1 cellular context compared by ENCODE assay signal in the genomic region with DNA sequence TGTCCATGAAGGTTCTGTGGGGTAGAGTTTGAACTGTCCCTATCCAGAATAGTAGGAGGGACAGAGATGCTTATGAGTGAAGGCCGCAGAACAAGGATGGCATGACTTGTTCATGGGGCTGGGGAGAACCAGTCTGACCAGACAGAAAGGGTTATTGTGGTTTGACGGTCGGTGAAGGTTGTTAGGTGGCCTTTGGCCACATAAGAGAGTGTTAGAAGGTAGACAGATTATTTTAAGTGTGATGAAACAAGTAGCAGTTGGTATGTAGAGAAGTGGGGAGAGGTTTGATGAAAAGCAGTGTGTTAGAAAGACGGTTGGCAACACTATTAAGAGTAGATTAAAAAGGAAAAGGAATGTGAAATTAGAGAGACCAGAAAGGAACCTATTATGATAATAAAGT.
TF ChIP-seq lines count a peak whose summit lies in the region.

No MANE protein-coding gene starts in this region.

TF ChIP-seq in H1, 55 proteins besides CTCF, POLR2A, EP300 and RAD21 (continued from another document):
- TF ChIP-seq, protein P1, sequence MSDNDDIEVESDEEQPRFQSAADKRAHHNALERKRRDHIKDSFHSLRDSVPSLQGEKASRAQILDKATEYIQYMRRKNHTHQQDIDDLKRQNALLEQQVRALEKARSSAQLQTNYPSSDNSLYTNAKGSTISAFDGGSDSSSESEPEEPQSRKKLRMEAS (IDR thresholded peaks at IDR 0.05), result no peak
- TF ChIP-seq TCF12 (IDR thresholded peaks at IDR 0.05; ENCODE audit: low read depth, low read length) (no peak), RFX5 (IDR thresholded peaks at IDR 0.05; ENCODE audit: borderline replicate concordance, low read depth, low read length) (no peak), KDM4A (IDR thresholded peaks at IDR 0.05; ENCODE audit: low read depth, low read length, severe bottlenecking) (no peak), PHF8 (conservative IDR thresholded peaks at IDR 0.05; ENCODE audit: low read depth, low read length) (no peak), CHD1 (IDR thresholded peaks at IDR 0.05; ENCODE audit: low read depth, low read length) (no peak), GTF2F1 (IDR thresholded peaks at IDR 0.05; ENCODE audit: borderline replicate concordance, low read depth, low read length) (no peak), EZH2 (IDR thresholded peaks at IDR 0.05; ENCODE audit: low read depth, low read length, severe bottlenecking) (no peak), YY1 (IDR thresholded peaks at IDR 0.05; ENCODE audit: low read depth, low read length) (no peak), BCL11A (IDR thresholded peaks at IDR 0.05; ENCODE audit: low read depth in 2 of 2, low read length in 2 of 2) (no peak), SIRT6 (IDR thresholded peaks at IDR 0.05; ENCODE audit: low read length) (no peak), CTBP2 (IDR thresholded peaks at IDR 0.05; ENCODE audit: borderline replicate concordance, insufficient read depth, insufficient read length, low read length) (no peak)
- TF ChIP-seq, protein P2, sequence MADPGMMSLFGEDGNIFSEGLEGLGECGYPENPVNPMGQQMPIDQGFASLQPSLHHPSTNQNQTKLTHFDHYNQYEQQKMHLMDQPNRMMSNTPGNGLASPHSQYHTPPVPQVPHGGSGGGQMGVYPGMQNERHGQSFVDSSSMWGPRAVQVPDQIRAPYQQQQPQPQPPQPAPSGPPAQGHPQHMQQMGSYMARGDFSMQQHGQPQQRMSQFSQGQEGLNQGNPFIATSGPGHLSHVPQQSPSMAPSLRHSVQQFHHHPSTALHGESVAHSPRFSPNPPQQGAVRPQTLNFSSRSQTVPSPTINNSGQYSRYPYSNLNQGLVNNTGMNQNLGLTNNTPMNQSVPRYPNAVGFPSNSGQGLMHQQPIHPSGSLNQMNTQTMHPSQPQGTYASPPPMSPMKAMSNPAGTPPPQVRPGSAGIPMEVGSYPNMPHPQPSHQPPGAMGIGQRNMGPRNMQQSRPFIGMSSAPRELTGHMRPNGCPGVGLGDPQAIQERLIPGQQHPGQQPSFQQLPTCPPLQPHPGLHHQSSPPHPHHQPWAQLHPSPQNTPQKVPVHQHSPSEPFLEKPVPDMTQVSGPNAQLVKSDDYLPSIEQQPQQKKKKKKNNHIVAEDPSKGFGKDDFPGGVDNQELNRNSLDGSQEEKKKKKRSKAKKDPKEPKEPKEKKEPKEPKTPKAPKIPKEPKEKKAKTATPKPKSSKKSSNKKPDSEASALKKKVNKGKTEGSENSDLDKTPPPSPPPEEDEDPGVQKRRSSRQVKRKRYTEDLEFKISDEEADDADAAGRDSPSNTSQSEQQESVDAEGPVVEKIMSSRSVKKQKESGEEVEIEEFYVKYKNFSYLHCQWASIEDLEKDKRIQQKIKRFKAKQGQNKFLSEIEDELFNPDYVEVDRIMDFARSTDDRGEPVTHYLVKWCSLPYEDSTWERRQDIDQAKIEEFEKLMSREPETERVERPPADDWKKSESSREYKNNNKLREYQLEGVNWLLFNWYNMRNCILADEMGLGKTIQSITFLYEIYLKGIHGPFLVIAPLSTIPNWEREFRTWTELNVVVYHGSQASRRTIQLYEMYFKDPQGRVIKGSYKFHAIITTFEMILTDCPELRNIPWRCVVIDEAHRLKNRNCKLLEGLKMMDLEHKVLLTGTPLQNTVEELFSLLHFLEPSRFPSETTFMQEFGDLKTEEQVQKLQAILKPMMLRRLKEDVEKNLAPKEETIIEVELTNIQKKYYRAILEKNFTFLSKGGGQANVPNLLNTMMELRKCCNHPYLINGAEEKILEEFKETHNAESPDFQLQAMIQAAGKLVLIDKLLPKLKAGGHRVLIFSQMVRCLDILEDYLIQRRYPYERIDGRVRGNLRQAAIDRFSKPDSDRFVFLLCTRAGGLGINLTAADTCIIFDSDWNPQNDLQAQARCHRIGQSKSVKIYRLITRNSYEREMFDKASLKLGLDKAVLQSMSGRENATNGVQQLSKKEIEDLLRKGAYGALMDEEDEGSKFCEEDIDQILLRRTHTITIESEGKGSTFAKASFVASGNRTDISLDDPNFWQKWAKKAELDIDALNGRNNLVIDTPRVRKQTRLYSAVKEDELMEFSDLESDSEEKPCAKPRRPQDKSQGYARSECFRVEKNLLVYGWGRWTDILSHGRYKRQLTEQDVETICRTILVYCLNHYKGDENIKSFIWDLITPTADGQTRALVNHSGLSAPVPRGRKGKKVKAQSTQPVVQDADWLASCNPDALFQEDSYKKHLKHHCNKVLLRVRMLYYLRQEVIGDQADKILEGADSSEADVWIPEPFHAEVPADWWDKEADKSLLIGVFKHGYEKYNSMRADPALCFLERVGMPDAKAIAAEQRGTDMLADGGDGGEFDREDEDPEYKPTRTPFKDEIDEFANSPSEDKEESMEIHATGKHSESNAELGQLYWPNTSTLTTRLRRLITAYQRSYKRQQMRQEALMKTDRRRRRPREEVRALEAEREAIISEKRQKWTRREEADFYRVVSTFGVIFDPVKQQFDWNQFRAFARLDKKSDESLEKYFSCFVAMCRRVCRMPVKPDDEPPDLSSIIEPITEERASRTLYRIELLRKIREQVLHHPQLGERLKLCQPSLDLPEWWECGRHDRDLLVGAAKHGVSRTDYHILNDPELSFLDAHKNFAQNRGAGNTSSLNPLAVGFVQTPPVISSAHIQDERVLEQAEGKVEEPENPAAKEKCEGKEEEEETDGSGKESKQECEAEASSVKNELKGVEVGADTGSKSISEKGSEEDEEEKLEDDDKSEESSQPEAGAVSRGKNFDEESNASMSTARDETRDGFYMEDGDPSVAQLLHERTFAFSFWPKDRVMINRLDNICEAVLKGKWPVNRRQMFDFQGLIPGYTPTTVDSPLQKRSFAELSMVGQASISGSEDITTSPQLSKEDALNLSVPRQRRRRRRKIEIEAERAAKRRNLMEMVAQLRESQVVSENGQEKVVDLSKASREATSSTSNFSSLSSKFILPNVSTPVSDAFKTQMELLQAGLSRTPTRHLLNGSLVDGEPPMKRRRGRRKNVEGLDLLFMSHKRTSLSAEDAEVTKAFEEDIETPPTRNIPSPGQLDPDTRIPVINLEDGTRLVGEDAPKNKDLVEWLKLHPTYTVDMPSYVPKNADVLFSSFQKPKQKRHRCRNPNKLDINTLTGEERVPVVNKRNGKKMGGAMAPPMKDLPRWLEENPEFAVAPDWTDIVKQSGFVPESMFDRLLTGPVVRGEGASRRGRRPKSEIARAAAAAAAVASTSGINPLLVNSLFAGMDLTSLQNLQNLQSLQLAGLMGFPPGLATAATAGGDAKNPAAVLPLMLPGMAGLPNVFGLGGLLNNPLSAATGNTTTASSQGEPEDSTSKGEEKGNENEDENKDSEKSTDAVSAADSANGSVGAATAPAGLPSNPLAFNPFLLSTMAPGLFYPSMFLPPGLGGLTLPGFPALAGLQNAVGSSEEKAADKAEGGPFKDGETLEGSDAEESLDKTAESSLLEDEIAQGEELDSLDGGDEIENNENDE (IDR thresholded peaks at IDR 0.05; ENCODE audit: insufficient replicate concordance, low read length), result no peak
TF ChIP-seq in H1: peak in this region for 0.
